Comparison of ENCODE assay signal across 4 cellular contexts in genomic region chr10:123726826-123727225, GRCh38.
"Had no signal": no experiment of that assay in that cellular context is flagged by ENCODE, and none has a peak within 500 bp of the region (broad histone marks: within the 10 kb centered on the region; RNA-seq: fewer than 3 reads in every experiment).

No MANE protein-coding gene starts in this region.

- H3K4me3 ChIP-seq: K562 had no signal

- DNase-seq: IMR-90, KBM-7 had no signal

- H3K27ac ChIP-seq: HL-60 had no signal
